In genomic region chr19:32368781-32369180, GRCh38 we compare ENCODE assay signal across 29 cellular contexts.
"Had no signal": no experiment of that assay in that cellular context is flagged by ENCODE, and none has a peak within 500 bp of the region (broad histone marks: within the 10 kb centered on the region; RNA-seq: fewer than 3 reads in every experiment).

No MANE protein-coding gene starts in this region.

- H3K36me3 ChIP-seq: ovary had no signal

- DNase-seq: dermis blood vessel endothelial cell; effector memory CD4-positive, alpha-beta T cell; foreskin keratinocyte; heart left ventricle; kidney; mesenchymal stem cell; mucosa of descending colon; naive thymus-derived CD4-positive, alpha-beta T cell; occipital lobe; ovary; posterior cingulate gyrus; psoas muscle; right cardiac atrium; sigmoid colon; stimulated activated CD4-positive, alpha-beta T cell treated with anti-CD3 and anti-CD28 coated beads, Interleukin-2, amount 100 ng/mL, for 24 hours; stimulated activated CD4-positive, alpha-beta T cell treated with anti-CD3 and anti-CD28 coated beads, Interleukin-4, amount 100 ng/mL, for 24 hours; stimulated activated naive CD8-positive, alpha-beta T cell treated with anti-CD3 and anti-CD28 coated beads, Interleukin-15, Interleukin-2, amounts not matched to agents 100 U/mL and 50 U/mL, for 24 hours; substantia nigra; testis; tibial artery had no signal

- H3K4me2 ChIP-seq: hepatocyte had no signal

- H3K9me3 ChIP-seq: esophagus muscularis mucosa, gastroesophageal sphincter, heart left ventricle, mucosa of descending colon, ovary, psoas muscle, sigmoid colon, testis, tibial artery had no signal

- H3K27me3 Mint-ChIP-seq: stimulated activated memory B cell treated with anti-CD40 and anti-IgM and Interleukin-4, amounts not matched to agents 10 μg/mL and 1 μg/mL and 100 μg/mL, for 72 hours; type B pancreatic cell had no signal

- H3K27ac Mint-ChIP-seq: mesothelial cell of epicardium; stimulated activated memory B cell treated with anti-CD40 and anti-IgM and Interleukin-4, amounts not matched to agents 10 μg/mL and 1 μg/mL and 100 μg/mL, for 72 hours; type B pancreatic cell had no signal

- H3K4me3 Mint-ChIP-seq: mesothelial cell of epicardium; stimulated activated memory B cell treated with anti-CD40 and anti-IgM and Interleukin-4, amounts not matched to agents 10 μg/mL and 1 μg/mL and 100 μg/mL, for 72 hours; type B pancreatic cell had no signal

- H3K9me3 Mint-ChIP-seq: naive thymus-derived CD4-positive, alpha-beta T cell; stimulated activated memory B cell treated with anti-CD40 and anti-IgM and Interleukin-4, amounts not matched to agents 10 μg/mL and 1 μg/mL and 100 μg/mL, for 72 hours had no signal

- FAIRE-seq: endothelial cell of umbilical vein, kidney had no signal

- H3K4me1 ChIP-seq: testis had no signal

- H3K4me3 ChIP-seq: coronary artery, esophagus muscularis mucosa, gastroesophageal sphincter, heart left ventricle, hepatocyte, mucosa of descending colon, ovary, psoas muscle, sigmoid colon, testis, tibial artery had no signal

- ATAC-seq: foreskin keratinocyte; gastroesophageal sphincter; left lobe of liver; mucosa of descending colon; naive thymus-derived CD4-positive, alpha-beta T cell; psoas muscle; right cardiac atrium; stimulated activated memory B cell treated with anti-CD40 and anti-IgM and Interleukin-4, amounts not matched to agents 10 μg/mL and 1 μg/mL and 100 μg/mL, for 72 hours; stimulated activated naive CD8-positive, alpha-beta T cell treated with anti-CD3 and anti-CD28 coated beads, Interleukin-15, Interleukin-2, amounts not matched to agents 100 U/mL and 50 U/mL, for 24 hours had no signal

- H3K27me3 ChIP-seq: esophagus muscularis mucosa, foreskin keratinocyte, gastroesophageal sphincter, hepatocyte, ovary, sigmoid colon, testis, tibial artery had no signal

- H3K27ac ChIP-seq: esophagus muscularis mucosa, foreskin keratinocyte, gastroesophageal sphincter, hepatocyte, ovary, psoas muscle, sigmoid colon, testis, tibial artery had no signal
